In genomic region chr11:113840932-113841664, GRCh38 we compare ENCODE assay signal across 11 cellular contexts. TPM values are rescaled to one million over a fixed set of nuclear protein-coding genes. Genes with fewer than 3 reads are reported as not detected.
DNase-seq lines count a peak whose midpoint lies in the region; ATAC-seq lines count a peak whose summit lies in the region.
"Had no signal": no experiment of that assay in that cellular context is flagged by ENCODE, and none has a peak within 500 bp of the region (broad histone marks: within the 10 kb centered on the region; RNA-seq: fewer than 3 reads in every experiment).

No MANE protein-coding gene starts in this region.

- no peaks in the 10 kb centered on the region for H3K9me3 ChIP-seq in T-helper 17 cell (ENCODE audit: control insufficient read depth, low read length, poor library complexity, severe bottlenecking)

- H3K4me1 Mint-ChIP-seq in T-helper 17 cell = peaks cover 3% of the 10 kb centered on the region
- H3K4me1 Mint-ChIP-seq: activated T-helper 17 cell treated with anti-CD3 and anti-CD28 coated beads, Interleukin-2, amount 50 U/mL, for 72 hours had no signal

- H3K4me3 Mint-ChIP-seq in T-helper 17 cell = no peak overlapping the region
- H3K4me3 Mint-ChIP-seq: activated T-helper 17 cell treated with anti-CD3 and anti-CD28 coated beads, Interleukin-2, amount 50 U/mL, for 72 hours had no signal

- intact Hi-C loops in Right ventricle myocardium inferior (cut with DNase I) (no loop called here), cardiac septum (cut with DNase I) (no loop called here), posterior cingulate gyrus (cut with DNase I) (no loop called here)

- H3K36me3 Mint-ChIP-seq in T-helper 17 cell (ENCODE audit: low read depth) = peaks cover 6% of the 10 kb centered on the region

- no peaks in the 10 kb centered on the region for H3K27me3 Mint-ChIP-seq in T-helper 17 cell
- H3K27me3 Mint-ChIP-seq: activated T-helper 17 cell treated with anti-CD3 and anti-CD28 coated beads, Interleukin-2, amount 50 U/mL, for 72 hours; progenitor cell of endocrine pancreas had no signal

- peak overlapping the region; percentile 2 for H3K27ac Mint-ChIP-seq in T-helper 17 cell
- H3K27ac Mint-ChIP-seq: activated T-helper 17 cell treated with anti-CD3 and anti-CD28 coated beads, Interleukin-2, amount 50 U/mL, for 72 hours; progenitor cell of endocrine pancreas had no signal

- DNase-seq in Right ventricle myocardium inferior (ENCODE audit: missing footprints) (no peak), cardiac septum (ENCODE audit: low spot score) (no peak), T-helper 17 cell (no peak), NCI-H748 (lab: John Stamatoyannopoulos, UW; ENCODE audit: unreplicated experiment) (no peak), AG20443 (ENCODE audit: low spot score) (no peak), amniotic stem cell (lab: John Stamatoyannopoulos, UW) (no peak), posterior cingulate gyrus (no peak)
- DNase-seq: brain microvascular endothelial cell had no signal

- ATAC-seq in Right ventricle myocardium inferior (peak; percentile 69), HG02852 (IDR thresholded peaks at IDR 0.05; ENCODE audit: unreplicated experiment) (peak; percentile 44), T-helper 17 cell (no peak)
- ATAC-seq: activated T-helper 17 cell treated with anti-CD3 and anti-CD28 coated beads, Interleukin-2, amount 50 U/mL, for 72 hours had no signal

RNA-seq across cellular contexts. Expression of gene USP28, which starts 34.3 kb away (rescaled TPM):
- total RNA-seq in Right ventricle myocardium inferior = 145 TPM
- total RNA-seq in cardiac septum = 139 TPM
- 10 to 100 TPM; 11.8 to 14.2 TPM for total RNA-seq in T-helper 17 cell
